13 cellular contexts compared by ENCODE assay signal in genomic region chr15:25268166-25268565, GRCh38.
DNase-seq lines count a peak whose midpoint lies in the region; ATAC-seq and TF ChIP-seq lines count a peak whose summit lies in the region.
"Had no signal": no experiment of that assay in that cellular context is flagged by ENCODE, and none has a peak within 500 bp of the region (broad histone marks: within the 10 kb centered on the region; RNA-seq: fewer than 3 reads in every experiment).

No MANE protein-coding gene starts in this region.

- TF ChIP-seq CTCF in DOHH2 (IDR thresholded peaks at IDR 0.05; ENCODE audit: low read depth, low read length, poor library complexity, severe bottlenecking) (peak; percentile 30), RWPE2 (IDR thresholded peaks at IDR 0.05; ENCODE audit: poor library complexity, severe bottlenecking) (peak; percentile 43), liver (IDR thresholded peaks at IDR 0.05; ENCODE audit: low read depth, low read length, missing input control) (peak; percentile 14), GM13977 (IDR thresholded peaks at IDR 0.05; ENCODE audit: extremely low read depth, insufficient read depth, missing control alignments) (no peak)

- no peaks in the 10 kb centered on the region for H3K27me3 ChIP-seq in DOHH2 (ENCODE audit: control insufficient read depth, low read length)
- no peaks in the 10 kb centered on the region for H3K27me3 ChIP-seq in RWPE2 (ENCODE audit: insufficient read depth, poor library complexity, severe bottlenecking)
- no peaks in the 10 kb centered on the region for H3K27me3 ChIP-seq in liver (ENCODE audit: control insufficient read depth in 4 of 4, insufficient read depth in 4 of 4, low read length in 3 of 4)

- no peaks in the 10 kb centered on the region for H4K20me1 ChIP-seq in DOHH2 (ENCODE audit: control insufficient read depth, insufficient read depth, low read depth, low read length)

- no peaks in the 10 kb centered on the region for H3F3A ChIP-seq in DOHH2 (ENCODE audit: control insufficient read depth, insufficient read depth)

- ATAC-seq in RWPE2 (ENCODE audit: low read depth) (peak; percentile 42; the same call in 2 of the 3 replicates), HG03025 (IDR thresholded peaks at IDR 0.05; ENCODE audit: low FRiP score, unreplicated experiment) (no peak)
- ATAC-seq: lower lobe of right lung had no signal

- no peak for TF ChIP-seq RAD21 in liver (IDR thresholded peaks at IDR 0.05)

- H3K36me3 ChIP-seq in DOHH2 (ENCODE audit: control insufficient read depth, low read length) (no peaks in the 10 kb centered on the region), RWPE2 (ENCODE audit: low read depth) (no peaks in the 10 kb centered on the region), liver (ENCODE audit: control insufficient read depth in 4 of 4, insufficient read depth in 3 of 4, low read depth in 1 of 4, low read length in 3 of 4) (peaks cover 0 to 8% (median 1%) of the 10 kb centered on the region in 4 donors)
- H3K36me3 ChIP-seq: lower lobe of right lung had no signal

- in situ Hi-C loops in GM13977 (cut with MboI; ENCODE audit: low pct_unique_long_range_greater_than_20kb, low sequenced_read_pairs, unreplicated experiment): no loop called here

- DNase-seq in HT-29 (ENCODE audit: low spot score) (peak; percentile 31), RWPE2 (ENCODE audit: low spot score) (no peak), NCI-H510A treated with DMSO at 0.1 percent for 48 hours (lab: John Stamatoyannopoulos, UW) (no peak), GM13977 (ENCODE audit: low spot score) (no peak)
- DNase-seq: activated naive CD4-positive, alpha-beta T cell treated with anti-CD3 and anti-CD28 coated beads, Interleukin-2, amount 50 U/mL, for 16 hours; C1 segment of cervical spinal cord; effector CD4-positive, alpha-beta T cell; lower lobe of right lung; NCI-H1105; NCI-H2227 treated with DMSO at 0.1 percent for 48 hours had no signal

- H3K4me3 ChIP-seq in DOHH2 (ENCODE audit: low read length) (no peak overlapping the region), RWPE2 (ENCODE audit: severe bottlenecking) (no peak overlapping the region), liver (ENCODE audit: low read depth in 1 of 3, low read length in 3 of 3) (no peak overlapping the region)
- H3K4me3 ChIP-seq: lower lobe of right lung had no signal

- no peaks in the 10 kb centered on the region for H3K79me2 ChIP-seq in DOHH2 (ENCODE audit: control insufficient read depth, low read length)

- no peaks in the 10 kb centered on the region for H3K9me3 ChIP-seq in DOHH2 (ENCODE audit: control insufficient read depth, insufficient read depth, low read length)
- H3K9me3 ChIP-seq in RWPE2 (ENCODE audit: severe bottlenecking): no peaks in the 10 kb centered on the region
- no peaks in the 10 kb centered on the region for H3K9me3 ChIP-seq in liver (ENCODE audit: control insufficient read depth in 4 of 4, low read length in 3 of 4)
- H3K9me3 ChIP-seq: lower lobe of right lung had no signal

- no peak overlapping the region for H3K4me2 ChIP-seq in DOHH2 (ENCODE audit: low read length)

- 52% methylated on average over 6 of the region's 6 CpGs for WGBS in liver

- H3K9ac ChIP-seq in liver (ENCODE audit: low read depth in 1 of 2, low read length in 2 of 2): no peak overlapping the region

- H3K4me1 ChIP-seq in DOHH2 (ENCODE audit: control insufficient read depth, low read length) (no peaks in the 10 kb centered on the region), RWPE2 (ENCODE audit: insufficient read depth, poor library complexity, severe bottlenecking) (no peaks in the 10 kb centered on the region), liver (ENCODE audit: control insufficient read depth in 4 of 4, insufficient read depth in 4 of 4, low read length in 3 of 4) (no peaks in the 10 kb centered on the region)
- H3K4me1 ChIP-seq: lower lobe of right lung had no signal

- no peaks in the 10 kb centered on the region; the same call in 1 of the 2 replicates for H3K9me2 ChIP-seq in DOHH2 (replicated peaks; ENCODE audit: control insufficient read depth, low read length)

- H3K27ac ChIP-seq in DOHH2 (ENCODE audit: low read depth, low read length): no peak overlapping the region
- H3K27ac ChIP-seq in RWPE2 (ENCODE audit: poor library complexity, severe bottlenecking): no peak overlapping the region
- no peak overlapping the region for H3K27ac ChIP-seq in liver (ENCODE audit: low read depth in 1 of 2, low read length in 2 of 2)
- H3K27ac ChIP-seq: lower lobe of right lung had no signal

TF ChIP-seq in liver, 16 proteins besides CTCF, POLR2A, EP300 and RAD21:
- TF ChIP-seq TAF1 (conservative IDR thresholded peaks at IDR 0.05) (no peak), HNF4A (conservative IDR thresholded peaks at IDR 0.05) (no peak), EGR1 (IDR thresholded peaks at IDR 0.05; ENCODE audit: low read depth in 2 of 2) (no peak), HNF4G (IDR thresholded peaks at IDR 0.05) (no peak), YY1 (IDR thresholded peaks at IDR 0.05) (no peak), ZBTB33 (IDR thresholded peaks at IDR 0.05) (no peak), MAX (IDR thresholded peaks at IDR 0.05) (no peak), RXRA (IDR thresholded peaks at IDR 0.05) (no peak), GABPA (IDR thresholded peaks at IDR 0.05 in 1 of 2, conservative IDR thresholded peaks at IDR 0.05 in 1 of 2) (no peak), ATF3 (IDR thresholded peaks at IDR 0.05) (no peak)
- TF ChIP-seq, protein P1, sequence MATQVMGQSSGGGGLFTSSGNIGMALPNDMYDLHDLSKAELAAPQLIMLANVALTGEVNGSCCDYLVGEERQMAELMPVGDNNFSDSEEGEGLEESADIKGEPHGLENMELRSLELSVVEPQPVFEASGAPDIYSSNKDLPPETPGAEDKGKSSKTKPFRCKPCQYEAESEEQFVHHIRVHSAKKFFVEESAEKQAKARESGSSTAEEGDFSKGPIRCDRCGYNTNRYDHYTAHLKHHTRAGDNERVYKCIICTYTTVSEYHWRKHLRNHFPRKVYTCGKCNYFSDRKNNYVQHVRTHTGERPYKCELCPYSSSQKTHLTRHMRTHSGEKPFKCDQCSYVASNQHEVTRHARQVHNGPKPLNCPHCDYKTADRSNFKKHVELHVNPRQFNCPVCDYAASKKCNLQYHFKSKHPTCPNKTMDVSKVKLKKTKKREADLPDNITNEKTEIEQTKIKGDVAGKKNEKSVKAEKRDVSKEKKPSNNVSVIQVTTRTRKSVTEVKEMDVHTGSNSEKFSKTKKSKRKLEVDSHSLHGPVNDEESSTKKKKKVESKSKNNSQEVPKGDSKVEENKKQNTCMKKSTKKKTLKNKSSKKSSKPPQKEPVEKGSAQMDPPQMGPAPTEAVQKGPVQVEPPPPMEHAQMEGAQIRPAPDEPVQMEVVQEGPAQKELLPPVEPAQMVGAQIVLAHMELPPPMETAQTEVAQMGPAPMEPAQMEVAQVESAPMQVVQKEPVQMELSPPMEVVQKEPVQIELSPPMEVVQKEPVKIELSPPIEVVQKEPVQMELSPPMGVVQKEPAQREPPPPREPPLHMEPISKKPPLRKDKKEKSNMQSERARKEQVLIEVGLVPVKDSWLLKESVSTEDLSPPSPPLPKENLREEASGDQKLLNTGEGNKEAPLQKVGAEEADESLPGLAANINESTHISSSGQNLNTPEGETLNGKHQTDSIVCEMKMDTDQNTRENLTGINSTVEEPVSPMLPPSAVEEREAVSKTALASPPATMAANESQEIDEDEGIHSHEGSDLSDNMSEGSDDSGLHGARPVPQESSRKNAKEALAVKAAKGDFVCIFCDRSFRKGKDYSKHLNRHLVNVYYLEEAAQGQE (IDR thresholded peaks at IDR 0.05): no peak
